Comparison of ENCODE assay signal across 2 cellular contexts in the genomic region with DNA sequence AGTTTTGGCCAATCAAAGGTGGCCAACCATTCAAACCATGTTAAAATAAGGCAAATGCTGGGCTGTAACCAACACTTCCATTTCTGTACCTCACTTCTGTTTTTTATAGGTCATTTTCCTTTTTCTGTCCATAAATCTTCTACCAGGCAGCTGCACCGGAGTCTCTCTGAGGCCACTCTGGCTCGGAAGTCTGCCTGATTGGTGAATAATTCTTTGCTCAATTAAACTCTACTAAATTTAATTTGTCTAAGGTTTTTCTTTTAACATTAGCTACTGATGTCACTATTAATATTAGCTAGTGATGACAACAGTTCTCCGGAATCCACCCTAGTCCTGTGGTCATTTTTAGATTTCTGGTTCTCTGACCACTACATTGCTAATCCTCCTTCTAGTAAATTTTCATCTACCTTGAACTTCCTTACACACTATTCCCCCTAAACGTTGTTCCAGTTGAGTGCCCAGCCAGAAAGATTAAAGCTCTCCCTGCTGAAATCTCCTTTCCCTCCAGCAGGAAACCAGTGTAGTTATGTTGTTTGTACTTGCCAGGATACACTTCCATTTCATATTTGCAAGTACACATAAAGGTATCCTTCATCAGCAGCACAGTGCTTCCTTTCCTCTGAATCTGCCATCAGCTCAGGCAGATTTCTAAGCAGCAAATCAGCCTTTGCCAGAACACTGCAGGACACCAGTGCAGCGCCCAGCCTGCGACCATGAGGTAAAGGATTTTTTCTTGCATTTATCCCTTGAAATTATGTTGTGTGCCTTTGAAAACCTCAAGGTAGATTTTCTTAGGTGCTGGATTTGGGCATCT.
TF ChIP-seq lines count a peak whose summit lies in the region.

No MANE protein-coding gene starts in this region.

TF ChIP-seq in endothelial cell of umbilical vein, 7 proteins besides CTCF, POLR2A, EP300 and RAD21:
- TF ChIP-seq MYC (IDR thresholded peaks at IDR 0.05; ENCODE audit: low read depth, low read length) (no peak), EZH2 (IDR thresholded peaks at IDR 0.05; ENCODE audit: borderline replicate concordance, low read depth, low read length, severe bottlenecking) (peak; percentile 52)

TF ChIP-seq in neural cell, 6 proteins besides CTCF, POLR2A, EP300 and RAD21:
- TF ChIP-seq SMC3 (conservative IDR thresholded peaks at IDR 0.05; ENCODE audit: poor library complexity) (no peak), MXI1 (conservative IDR thresholded peaks at IDR 0.05; ENCODE audit: poor library complexity, severe bottlenecking) (no peak), EZH2 (IDR thresholded peaks at IDR 0.05; ENCODE audit: borderline replicate concordance, insufficient read depth, low read length, poor library complexity, severe bottlenecking) (no peak), POLR2AphosphoS5 (IDR thresholded peaks at IDR 0.05) (peak; percentile 3)
